17 cellular contexts compared by ENCODE assay signal in genomic region chr4:3810111-3810680, GRCh38. TPM values are rescaled to one million over a fixed set of nuclear protein-coding genes. Genes with fewer than 3 reads are reported as not detected.
"Had no signal": no experiment of that assay in that cellular context is flagged by ENCODE, and none has a peak within 500 bp of the region (broad histone marks: within the 10 kb centered on the region; RNA-seq: fewer than 3 reads in every experiment).

No MANE protein-coding gene starts in this region.

- H3K4me1 ChIP-seq: heart left ventricle, left lung, right lobe of liver, tibial artery, upper lobe of left lung, vagina had no signal

- H3K4me3 ChIP-seq: dorsolateral prefrontal cortex, heart left ventricle, left lung, mucosa of descending colon, right lobe of liver, tibial artery, upper lobe of left lung, vagina had no signal

- H3K27me3 ChIP-seq: right lobe of liver, upper lobe of left lung, vagina had no signal

- ATAC-seq: left lung; mucosa of descending colon; naive thymus-derived CD8-positive, alpha-beta T cell; right lobe of liver; stimulated activated memory B cell treated with anti-CD40 and anti-IgM and Interleukin-4, amounts not matched to agents 10 μg/mL and 1 μg/mL and 100 μg/mL, for 72 hours had no signal

- H3K27ac ChIP-seq: dorsolateral prefrontal cortex, heart left ventricle, left lung, right lobe of liver, tibial artery, upper lobe of left lung, vagina had no signal

- H3K36me3 ChIP-seq: heart left ventricle, left lung, right lobe of liver, tibial artery, upper lobe of left lung, vagina had no signal

- DNase-seq: cortex of kidney; dorsolateral prefrontal cortex; effector CD8-positive, alpha-beta T cell; foreskin melanocyte; hypothalamus; mammary epithelial cell; naive thymus-derived CD8-positive, alpha-beta T cell; stimulated activated CD4-positive, alpha-beta T cell treated with anti-CD3 and anti-CD28 coated beads, Interleukin-4, amount 100 ng/mL, for 1 hour; stimulated activated CD8-positive, alpha-beta memory T cell treated with anti-CD3 and anti-CD28 coated beads, Interleukin-4, amount 100 ng/mL, for 48 hours; tibial artery had no signal

- H3K9me3 ChIP-seq: heart left ventricle, left lung, mucosa of descending colon, right lobe of liver, tibial artery, upper lobe of left lung, vagina had no signal

RNA-seq across cellular contexts. Expression of gene ADRA2C, which starts 44.0 kb away (rescaled TPM):
- total RNA-seq: naive thymus-derived CD8-positive, alpha-beta T cell had no signal
- polyA plus RNA-seq: naive thymus-derived CD8-positive, alpha-beta T cell had no signal
